In the genomic region with DNA sequence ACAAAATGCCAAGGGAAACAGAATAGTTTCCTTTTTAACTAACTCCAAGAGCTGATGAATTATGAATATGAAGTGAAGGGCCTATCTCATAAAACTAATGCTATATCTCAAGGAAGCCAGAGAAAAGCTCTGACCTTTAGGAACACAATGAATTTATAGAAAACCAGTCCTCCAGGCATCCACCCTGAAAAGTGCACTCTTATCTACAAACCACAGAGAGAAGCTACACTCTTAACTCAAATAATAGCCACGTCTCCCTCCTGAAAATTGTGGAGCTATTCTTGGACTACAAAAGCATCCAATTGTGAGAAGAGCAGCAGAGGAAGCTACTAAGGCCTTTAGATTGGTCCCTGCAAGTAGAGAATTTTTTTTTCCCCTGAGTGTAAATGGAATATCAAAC, we compare ENCODE assay signal across 1 cellular context.
TF ChIP-seq lines count a peak whose summit lies in the region.

No MANE protein-coding gene starts in this region.

TF ChIP-seq in K562, 482 proteins besides CTCF, POLR2A, EP300 and RAD21 (continued from another document):
- peak; percentile 63; the same call in 1 of the 2 replicates for TF ChIP-seq SOX6 (IDR thresholded peaks at IDR 0.05)
- peak; percentile 44; the same call in 1 of the 2 replicates for TF ChIP-seq TAL1 (IDR thresholded peaks at IDR 0.05)
- TF ChIP-seq ZNF668 (CRISPR knock-in tag; IDR thresholded peaks at IDR 0.05) = no peak
- TF ChIP-seq ADNP (tag; IDR thresholded peaks at IDR 0.05) = 0 out of 2 replicates have a peak, but pooled peaks have one; percentile 28
- TF ChIP-seq MEF2A (IDR thresholded peaks at IDR 0.05; ENCODE audit: control insufficient read depth, low read depth, low read length) = peak; percentile 79; the same call in 1 of the 2 replicates
- TF ChIP-seq DPF2 (IDR thresholded peaks at IDR 0.05) = peak; percentile 38; the same call in 1 of the 2 replicates
- TF ChIP-seq CBFA2T2 (conservative IDR thresholded peaks at IDR 0.05) = peak; percentile 35
- TF ChIP-seq, protein P1, sequence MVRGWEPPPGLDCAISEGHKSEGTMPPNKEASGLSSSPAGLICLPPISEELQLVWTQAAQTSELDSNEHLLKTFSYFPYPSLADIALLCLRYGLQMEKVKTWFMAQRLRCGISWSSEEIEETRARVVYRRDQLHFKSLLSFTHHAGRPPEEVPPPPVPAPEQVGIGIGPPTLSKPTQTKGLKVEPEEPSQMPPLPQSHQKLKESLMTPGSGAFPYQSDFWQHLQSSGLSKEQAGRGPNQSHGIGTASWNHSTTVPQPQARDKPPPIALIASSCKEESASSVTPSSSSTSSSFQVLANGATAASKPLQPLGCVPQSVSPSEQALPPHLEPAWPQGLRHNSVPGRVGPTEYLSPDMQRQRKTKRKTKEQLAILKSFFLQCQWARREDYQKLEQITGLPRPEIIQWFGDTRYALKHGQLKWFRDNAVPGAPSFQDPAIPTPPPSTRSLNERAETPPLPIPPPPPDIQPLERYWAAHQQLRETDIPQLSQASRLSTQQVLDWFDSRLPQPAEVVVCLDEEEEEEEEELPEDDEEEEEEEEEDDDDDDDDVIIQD (CRISPR knock-in tag; IDR thresholded peaks at IDR 0.05) = no peak
- TF ChIP-seq HCFC1 (IDR thresholded peaks at IDR 0.05; ENCODE audit: low read depth, low read length) = no peak
- peak; percentile 42; the same call in 1 of the 2 replicates for TF ChIP-seq SMARCA4 (IDR thresholded peaks at IDR 0.05)
- TF ChIP-seq, protein P2, sequence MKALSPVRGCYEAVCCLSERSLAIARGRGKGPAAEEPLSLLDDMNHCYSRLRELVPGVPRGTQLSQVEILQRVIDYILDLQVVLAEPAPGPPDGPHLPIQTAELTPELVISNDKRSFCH (CRISPR knock-in tag; IDR thresholded peaks at IDR 0.05) = no peak
- TF ChIP-seq, protein P2 (tag; IDR thresholded peaks at IDR 0.05) = peak; percentile 54; the same call in 1 of the 2 replicates
- TF ChIP-seq ARID1B (IDR thresholded peaks at IDR 0.05) = peak; percentile 66; the same call in 1 of the 2 replicates
